In genomic region chr7:19001854-19002253, GRCh38 we compare ENCODE assay signal across 18 cellular contexts.
DNase-seq lines count a peak whose midpoint lies in the region; ATAC-seq and TF ChIP-seq lines count a peak whose summit lies in the region.
"Had no signal": no experiment of that assay in that cellular context is flagged by ENCODE, and none has a peak within 500 bp of the region (broad histone marks: within the 10 kb centered on the region; RNA-seq: fewer than 3 reads in every experiment).

No MANE protein-coding gene starts in this region.

- H3K4me3 ChIP-seq in cardiac fibroblast (replicated peaks in 1 of 2; ENCODE audit: low read depth in 2 of 2, low read length in 2 of 2): no peak overlapping the region
- H3K4me3 ChIP-seq in fibroblast of pulmonary artery (replicated peaks; ENCODE audit: low read depth, low read length): no peak overlapping the region
- H3K4me3 ChIP-seq: K562, SJCRH30 had no signal

- no peak for ATAC-seq in GM21360 (IDR thresholded peaks at IDR 0.05; ENCODE audit: unreplicated experiment)
- no peak for ATAC-seq in GM21515 (IDR thresholded peaks at IDR 0.05; ENCODE audit: unreplicated experiment)
- ATAC-seq: HepG2, K562 had no signal

- peak; percentile 10 for DNase-seq in NCI-H446 treated with DMSO at 0.1 percent for 48 hours (lab: John Stamatoyannopoulos, UW)
- DNase-seq in cardiac fibroblast (ENCODE audit: low read depth in 2 of 2): peak; percentile 49 to 55
- peak; percentile 34 for DNase-seq in fibroblast of pulmonary artery (ENCODE audit: low read depth)
- DNase-seq in stromal cell of bone marrow (ENCODE audit: low read depth): peak; percentile 59
- no peak for DNase-seq in NCI-H510A (lab: John Stamatoyannopoulos, UW)
- DNase-seq: DMS53, GDM1, H7, NCI-H1092 treated with DMSO at 0.1 percent for 48 hours, NCI-H146, NCI-H2029, NCI-H226, NCI-H524 treated with DMSO at 0.1 percent for 48 hours, SJCRH30 had no signal

- no peak for TF ChIP-seq CTCF in cardiac fibroblast (IDR thresholded peaks at IDR 0.05; ENCODE audit: low read depth, low read length)
- no peak for TF ChIP-seq CTCF in fibroblast of pulmonary artery (IDR thresholded peaks at IDR 0.05; ENCODE audit: low read length, missing control alignments)
